8 cellular contexts compared by ENCODE assay signal in the genomic region with DNA sequence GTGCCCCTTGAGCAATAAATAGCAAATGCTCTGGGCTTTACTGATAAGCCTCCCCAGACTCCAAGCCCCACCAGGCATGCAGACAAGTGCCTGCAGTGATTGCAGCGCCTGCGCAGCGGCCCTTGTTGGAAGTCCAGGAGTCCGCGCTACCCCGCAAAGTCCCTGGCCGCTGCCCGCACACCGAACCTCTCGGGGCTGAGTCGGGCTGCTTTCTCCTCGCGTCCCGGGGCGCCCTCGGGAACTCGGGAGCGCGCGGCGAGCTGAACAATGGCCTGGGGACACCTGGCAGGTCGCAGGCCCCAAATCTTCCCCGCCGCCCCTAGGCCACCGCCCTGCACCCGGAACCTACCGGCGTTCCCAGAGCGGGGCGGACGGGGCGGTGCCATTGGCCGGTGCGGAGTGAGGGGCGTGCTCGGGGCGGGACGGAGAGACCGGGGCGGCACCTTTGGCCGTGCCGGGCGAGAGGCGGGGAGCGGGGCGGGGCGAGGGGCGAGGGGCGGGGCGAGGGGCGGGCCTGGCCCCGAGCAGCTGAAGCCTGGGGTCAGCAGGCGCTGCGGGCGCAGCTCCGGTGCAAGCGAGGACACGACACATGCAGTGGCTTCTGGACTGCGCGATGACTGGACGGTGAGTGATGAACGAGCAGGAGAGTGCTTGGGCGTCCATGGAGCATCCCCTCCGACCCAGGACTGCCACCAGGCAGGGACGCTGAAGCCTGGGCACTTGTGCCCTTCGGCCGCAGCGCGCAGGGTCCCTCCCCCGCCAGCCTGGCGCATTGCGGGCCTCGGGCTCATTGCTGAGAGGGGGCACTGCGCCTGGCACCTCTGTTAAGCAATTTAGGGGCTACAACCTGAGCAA. TPM values are rescaled to one million over a fixed set of nuclear protein-coding genes. Genes with fewer than 3 reads are reported as not detected.
DNase-seq lines count a peak whose midpoint lies in the region; ATAC-seq and TF ChIP-seq lines count a peak whose summit lies in the region.

A gene with protein sequence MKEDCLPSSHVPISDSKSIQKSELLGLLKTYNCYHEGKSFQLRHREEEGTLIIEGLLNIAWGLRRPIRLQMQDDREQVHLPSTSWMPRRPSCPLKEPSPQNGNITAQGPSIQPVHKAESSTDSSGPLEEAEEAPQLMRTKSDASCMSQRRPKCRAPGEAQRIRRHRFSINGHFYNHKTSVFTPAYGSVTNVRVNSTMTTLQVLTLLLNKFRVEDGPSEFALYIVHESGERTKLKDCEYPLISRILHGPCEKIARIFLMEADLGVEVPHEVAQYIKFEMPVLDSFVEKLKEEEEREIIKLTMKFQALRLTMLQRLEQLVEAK (plus strand): TSS at position 560 of the 855 bp plus-strand sequence. CDS start 10,401 bp downstream, outside the sequence.

- no peaks in the 10 kb centered on the region for H3K9me3 Mint-ChIP-seq in IgD-negative memory B cell
- no peaks in the 10 kb centered on the region for H3K9me3 Mint-ChIP-seq in activated T-helper 2 cell treated with anti-CD3 and anti-CD28 coated beads, Interferon-gamma antibody, Interleukin-2, Interleukin-4, amounts not matched to agents 10 μg/mL and 5 μg/mL and 100 μg/mL, durations not matched to agents 14 hours and 24 hours and 36 hours
- no peaks in the 10 kb centered on the region for H3K9me3 Mint-ChIP-seq in nephron
- no peaks in the 10 kb centered on the region for H3K9me3 Mint-ChIP-seq in stimulated activated naive CD8-positive, alpha-beta T cell treated with anti-CD3 and anti-CD28 coated beads, Interleukin-15, Interleukin-2, amounts not matched to agents 100 ng/mL and 50 ng/mL, for 24 hours

- H3K4me3 ChIP-seq in fibroblast of pulmonary artery (replicated peaks; ENCODE audit: low read depth, low read length) = peak within 1 kb of the TSS; percentile 81

- peak within 1 kb of the TSS; percentile 87 to 97 (median 93) for H3K4me3 Mint-ChIP-seq in IgD-negative memory B cell
- H3K4me3 Mint-ChIP-seq in activated T-helper 2 cell treated with anti-CD3 and anti-CD28 coated beads, Interferon-gamma antibody, Interleukin-2, Interleukin-4, amounts not matched to agents 10 μg/mL and 5 μg/mL and 100 μg/mL, durations not matched to agents 14 hours and 24 hours and 36 hours (ENCODE audit: low read depth) = peak within 1 kb of the TSS; percentile 85
- H3K4me3 Mint-ChIP-seq in nephron = peak within 1 kb of the TSS; percentile 89 to 93 (median 90)
- peak within 1 kb of the TSS; percentile 84 for H3K4me3 Mint-ChIP-seq in stimulated activated naive CD8-positive, alpha-beta T cell treated with anti-CD3 and anti-CD28 coated beads, Interleukin-15, Interleukin-2, amounts not matched to agents 100 ng/mL and 50 ng/mL, for 24 hours

- peak within 1 kb of the TSS; percentile 75 to 89 (median 76) for H3K27ac Mint-ChIP-seq in IgD-negative memory B cell
- H3K27ac Mint-ChIP-seq in activated T-helper 2 cell treated with anti-CD3 and anti-CD28 coated beads, Interferon-gamma antibody, Interleukin-2, Interleukin-4, amounts not matched to agents 10 μg/mL and 5 μg/mL and 100 μg/mL, durations not matched to agents 14 hours and 24 hours and 36 hours = peak within 1 kb of the TSS; percentile 63
- peak within 1 kb of the TSS; percentile 82 to 92 (median 91) for H3K27ac Mint-ChIP-seq in nephron
- H3K27ac Mint-ChIP-seq in stimulated activated naive CD8-positive, alpha-beta T cell treated with anti-CD3 and anti-CD28 coated beads, Interleukin-15, Interleukin-2, amounts not matched to agents 100 ng/mL and 50 ng/mL, for 24 hours = peak within 1 kb of the TSS; percentile 29

- H3K27me3 Mint-ChIP-seq in IgD-negative memory B cell (no peaks in the 10 kb centered on the region), nephron (ENCODE audit: low read depth) (no peaks in the 10 kb centered on the region)
- no peaks in the 10 kb centered on the region for H3K27me3 Mint-ChIP-seq in activated T-helper 2 cell treated with anti-CD3 and anti-CD28 coated beads, Interferon-gamma antibody, Interleukin-2, Interleukin-4, amounts not matched to agents 10 μg/mL and 5 μg/mL and 100 μg/mL, durations not matched to agents 14 hours and 24 hours and 36 hours (ENCODE audit: low read depth)
- no peaks in the 10 kb centered on the region for H3K27me3 Mint-ChIP-seq in stimulated activated naive CD8-positive, alpha-beta T cell treated with anti-CD3 and anti-CD28 coated beads, Interleukin-15, Interleukin-2, amounts not matched to agents 100 ng/mL and 50 ng/mL, for 24 hours

- peak; percentile 94 for ATAC-seq in GM21529 (IDR thresholded peaks at IDR 0.05; ENCODE audit: unreplicated experiment)

- H3K36me3 Mint-ChIP-seq in IgD-negative memory B cell (peaks cover 6% of the 10 kb centered on the region), nephron (ENCODE audit: low read depth) (peaks cover 15% of the 10 kb centered on the region)
- H3K36me3 Mint-ChIP-seq in activated T-helper 2 cell treated with anti-CD3 and anti-CD28 coated beads, Interferon-gamma antibody, Interleukin-2, Interleukin-4, amounts not matched to agents 10 μg/mL and 5 μg/mL and 100 μg/mL, durations not matched to agents 14 hours and 24 hours and 36 hours (ENCODE audit: low read depth) = peaks cover 10% of the 10 kb centered on the region
- peaks cover 12% of the 10 kb centered on the region for H3K36me3 Mint-ChIP-seq in stimulated activated naive CD8-positive, alpha-beta T cell treated with anti-CD3 and anti-CD28 coated beads, Interleukin-15, Interleukin-2, amounts not matched to agents 100 ng/mL and 50 ng/mL, for 24 hours (ENCODE audit: low read depth)

- intact Hi-C loops in activated T-helper 2 cell treated with anti-CD3 and anti-CD28 coated beads, Interferon-gamma antibody, Interleukin-2, Interleukin-4, amounts not matched to agents 10 μg/mL and 5 μg/mL and 100 μg/mL, durations not matched to agents 14 hours and 24 hours and 36 hours (cut with micrococcal nuclease) = loop anchor here (2.0 kb wide), 1 partner anchor 15 kb away; no protein-coding TSS in a partner anchor

- DNase-seq in DMS53 treated with DMSO at 0.1 percent for 48 hours (lab: John Stamatoyannopoulos, UW; ENCODE audit: unreplicated experiment) = peak; percentile 64
- DNase-seq in RKO (ENCODE audit: low spot score) = peak; percentile 92
- peak; percentile 89 for DNase-seq in activated T-helper 2 cell treated with anti-CD3 and anti-CD28 coated beads, Interferon-gamma antibody, Interleukin-2, Interleukin-4, amounts not matched to agents 10 μg/mL and 5 μg/mL and 100 μg/mL, durations not matched to agents 14 hours and 24 hours and 36 hours (ENCODE audit: low spot score)
- DNase-seq in fibroblast of pulmonary artery (ENCODE audit: low read depth) = peak; percentile 77

- H3K4me1 Mint-ChIP-seq in IgD-negative memory B cell (peaks cover 29 to 37% (median 30%) of the 10 kb centered on the region in 3 donors), nephron (peaks cover 72% of the 10 kb centered on the region)
- H3K4me1 Mint-ChIP-seq in activated T-helper 2 cell treated with anti-CD3 and anti-CD28 coated beads, Interferon-gamma antibody, Interleukin-2, Interleukin-4, amounts not matched to agents 10 μg/mL and 5 μg/mL and 100 μg/mL, durations not matched to agents 14 hours and 24 hours and 36 hours (ENCODE audit: low read depth) = peaks cover 10% of the 10 kb centered on the region
- H3K4me1 Mint-ChIP-seq in stimulated activated naive CD8-positive, alpha-beta T cell treated with anti-CD3 and anti-CD28 coated beads, Interleukin-15, Interleukin-2, amounts not matched to agents 100 ng/mL and 50 ng/mL, for 24 hours (ENCODE audit: low read depth) = peaks cover 41% of the 10 kb centered on the region

- TF ChIP-seq CTCF in fibroblast of pulmonary artery (IDR thresholded peaks at IDR 0.05; ENCODE audit: low read length, missing control alignments) (no peak), nephron (IDR thresholded peaks at IDR 0.05; ENCODE audit: unreplicated experiment in 3 of 3) (no peak)

RNA-seq across cellular contexts. Expression of the gene that starts here (rescaled TPM):
- 0.69 TPM for polyA plus RNA-seq in IgD-negative memory B cell
- total RNA-seq in activated T-helper 2 cell treated with anti-CD3 and anti-CD28 coated beads, Interferon-gamma antibody, Interleukin-2, Interleukin-4, amounts not matched to agents 10 μg/mL and 5 μg/mL and 100 μg/mL, durations not matched to agents 14 hours and 24 hours and 36 hours = 0.66 and 1.7 TPM in 2 replicates

Comparison
In these comparisons a context has a peak if more than half of its experiments do, and no peak if none do; other contexts are left out.
1. Peak in every context shown above with its lines: DNase-seq, ATAC-seq and H3K4me3 ChIP-seq.
2. H3K27ac Mint-ChIP-seq: peak in every context shown above with its lines; median percentile 91 in nephron; 76 in IgD-negative memory B cell; 63 in activated T-helper 2 cell treated with anti-CD3 and anti-CD28 coated beads, Interferon-gamma antibody, Interleukin-2, Interleukin-4, amounts not matched to agents 10 μg/mL and 5 μg/mL and 100 μg/mL, durations not matched to agents 14 hours and 24 hours and 36 hours; 29 in stimulated activated naive CD8-positive, alpha-beta T cell treated with anti-CD3 and anti-CD28 coated beads, Interleukin-15, Interleukin-2, amounts not matched to agents 100 ng/mL and 50 ng/mL, for 24 hours.